Comparison of ENCODE assay signal across 13 cellular contexts in the genomic region with DNA sequence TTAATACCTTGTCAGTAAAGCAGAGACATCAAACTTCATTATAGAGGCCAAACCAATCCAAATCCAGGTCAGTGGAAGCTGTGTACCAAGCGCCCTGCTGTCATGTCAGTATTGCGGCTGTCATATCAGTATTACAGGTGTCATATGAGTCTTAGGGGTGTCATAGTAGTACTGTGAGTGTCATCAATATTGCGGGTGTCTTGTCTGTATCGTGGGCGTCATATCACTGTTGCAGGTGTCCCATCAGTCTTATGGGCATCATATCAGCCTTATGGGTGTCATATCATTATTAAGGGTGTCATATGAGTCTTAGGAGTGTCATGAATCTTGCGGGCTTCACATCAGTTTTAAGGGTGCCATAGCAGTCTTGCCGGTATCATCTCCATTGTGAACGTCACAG. TPM values are rescaled to one million over a fixed set of nuclear protein-coding genes. Genes with fewer than 3 reads are reported as not detected.
DNase-seq lines count a peak whose midpoint lies in the region; ATAC-seq and TF ChIP-seq lines count a peak whose summit lies in the region.
"Had no signal": no experiment of that assay in that cellular context is flagged by ENCODE, and none has a peak within 500 bp of the region (broad histone marks: within the 10 kb centered on the region; RNA-seq: fewer than 3 reads in every experiment).

No MANE protein-coding gene starts in this region.

- H3K36me3 Mint-ChIP-seq in CD4-positive, alpha-beta T cell (ENCODE audit: low read depth), result peaks cover 8% of the 10 kb centered on the region
- H3K36me3 Mint-ChIP-seq in activated CD8-positive, alpha-beta T cell treated with anti-CD3 and anti-CD28 coated beads for 36 hours (ENCODE audit: low read depth), result no peaks in the 10 kb centered on the region
- no peaks in the 10 kb centered on the region for H3K36me3 Mint-ChIP-seq in mesothelial cell of epicardium

- H3K27ac ChIP-seq in CD4-positive, alpha-beta T cell (ENCODE audit: low read depth, low read length), result no peak overlapping the region
- H3K27ac ChIP-seq: SJSA1 had no signal

- no peak for TF ChIP-seq CTCF in CD4-positive, alpha-beta T cell (IDR thresholded peaks at IDR 0.05)
- no peak for TF ChIP-seq CTCF in activated CD8-positive, alpha-beta T cell treated with anti-CD3 and anti-CD28 coated beads for 36 hours (IDR thresholded peaks at IDR 0.05)
- TF ChIP-seq CTCF in mesothelial cell of epicardium (IDR thresholded peaks at IDR 0.05; ENCODE audit: unreplicated experiment), result no peak

- peak; percentile 26 for DNase-seq in activated CD4-positive, alpha-beta T cell treated with anti-CD3 and anti-CD28 coated beads for 48 hours
- no peak for DNase-seq in activated CD4-positive, alpha-beta T cell treated with anti-CD3 and anti-CD28 coated beads, Interleukin-2, amount 50 U/mL, for 48 hours
- DNase-seq in CD4-positive, alpha-beta T cell, result no peak
- DNase-seq in activated CD8-positive, alpha-beta T cell treated with anti-CD3 and anti-CD28 coated beads for 36 hours, result peak; percentile 12
- DNase-seq in mesothelial cell of epicardium (ENCODE audit: low spot score in 2 of 2, unreplicated experiment in 2 of 2), result no peak
- no peak for DNase-seq in NCI-H748 (lab: John Stamatoyannopoulos, UW; ENCODE audit: unreplicated experiment)
- DNase-seq in dedifferentiated amniotic fluid mesenchymal stem cell (ENCODE audit: extremely low spot score), result no peak
- DNase-seq: left cardiac atrium, NCI-H510A, tibial artery had no signal

- no peaks in the 10 kb centered on the region for H3K9me3 ChIP-seq in CD4-positive, alpha-beta T cell (ENCODE audit: control insufficient read depth, low read length)
- H3K9me3 ChIP-seq: SJSA1 had no signal

- peaks cover 12% of the 10 kb centered on the region for H3K4me1 Mint-ChIP-seq in CD4-positive, alpha-beta T cell (ENCODE audit: low read depth)
- H3K4me1 Mint-ChIP-seq in activated CD8-positive, alpha-beta T cell treated with anti-CD3 and anti-CD28 coated beads for 36 hours (ENCODE audit: low read depth), result peaks cover 4% of the 10 kb centered on the region
- peaks cover 7% of the 10 kb centered on the region for H3K4me1 Mint-ChIP-seq in mesothelial cell of epicardium

- intact Hi-C loops in CD4-positive, alpha-beta T cell (cut with DNase I, micrococcal nuclease), result no loop called here
- intact Hi-C loops in activated CD8-positive, alpha-beta T cell treated with anti-CD3 and anti-CD28 coated beads for 36 hours (cut with micrococcal nuclease), result no loop called here

- CTCF ChIA-PET in CD4-positive, alpha-beta T cell (lab: Charles Lee), result interaction anchor here (0.7 kb wide), 1 partner anchor 84 kb away, joined by 3 read pairs; no protein-coding TSS in a partner anchor
- CTCF ChIA-PET in activated CD8-positive, alpha-beta T cell treated with anti-CD3 and anti-CD28 coated beads for 36 hours (lab: Charles Lee), result interaction anchor here (1.8 kb wide), 1 partner anchor 10 kb away, joined by 13 read pairs; no protein-coding TSS in a partner anchor

- H3K4me3 Mint-ChIP-seq in CD4-positive, alpha-beta T cell, result peak overlapping the region; percentile 93
- H3K4me3 Mint-ChIP-seq in activated CD8-positive, alpha-beta T cell treated with anti-CD3 and anti-CD28 coated beads for 36 hours, result peak overlapping the region; percentile 85
- H3K4me3 Mint-ChIP-seq in mesothelial cell of epicardium, result peak overlapping the region; percentile 71

- peaks cover 16% of the 10 kb centered on the region for H3K27me3 Mint-ChIP-seq in CD4-positive, alpha-beta T cell
- peaks cover 5% of the 10 kb centered on the region for H3K27me3 Mint-ChIP-seq in activated CD8-positive, alpha-beta T cell treated with anti-CD3 and anti-CD28 coated beads for 36 hours
- H3K27me3 Mint-ChIP-seq in mesothelial cell of epicardium (ENCODE audit: low read depth), result peaks cover 36% of the 10 kb centered on the region

- H3K9me3 Mint-ChIP-seq in CD4-positive, alpha-beta T cell, result no peaks in the 10 kb centered on the region
- H3K9me3 Mint-ChIP-seq in activated CD8-positive, alpha-beta T cell treated with anti-CD3 and anti-CD28 coated beads for 36 hours, result no peaks in the 10 kb centered on the region
- no peaks in the 10 kb centered on the region for H3K9me3 Mint-ChIP-seq in mesothelial cell of epicardium

- POLR2A ChIA-PET in CD4-positive, alpha-beta T cell (lab: Charles Lee), result no interaction called here
- POLR2A ChIA-PET in activated CD8-positive, alpha-beta T cell treated with anti-CD3 and anti-CD28 coated beads for 36 hours (lab: Charles Lee), result no interaction called here

- H3K27ac Mint-ChIP-seq in CD4-positive, alpha-beta T cell, result no peak overlapping the region
- peak overlapping the region; percentile 63 for H3K27ac Mint-ChIP-seq in activated CD8-positive, alpha-beta T cell treated with anti-CD3 and anti-CD28 coated beads for 36 hours
- H3K27ac Mint-ChIP-seq in mesothelial cell of epicardium, result no peak overlapping the region

- no peaks in the 10 kb centered on the region for H3K27me3 ChIP-seq in CD4-positive, alpha-beta T cell (ENCODE audit: control insufficient read depth, insufficient read depth, low read length)
- H3K27me3 ChIP-seq: SJSA1 had no signal

- ATAC-seq in CD4-positive, alpha-beta T cell (ENCODE audit: poor library complexity), result no peak
- ATAC-seq in activated CD8-positive, alpha-beta T cell treated with anti-CD3 and anti-CD28 coated beads for 36 hours, result peak; percentile 34
- no peak for ATAC-seq in GM19452 (IDR thresholded peaks at IDR 0.05; ENCODE audit: unreplicated experiment)

RNA-seq across cellular contexts. Expression of a gene that starts 6.0 kb away (rescaled TPM):
- not detected for total RNA-seq in CD4-positive, alpha-beta T cell
- total RNA-seq in activated CD8-positive, alpha-beta T cell treated with anti-CD3 and anti-CD28 coated beads for 36 hours, result not detected
- total RNA-seq in mesothelial cell of epicardium, result not detected in 3 replicates
- total RNA-seq: fibroblast of lung, left cardiac atrium, SJSA1 had no signal

Comparison
In these comparisons a context has a peak if more than half of its experiments do, and no peak if none do; other contexts are left out.
1. DNase-seq: peak in activated CD4-positive, alpha-beta T cell treated with anti-CD3 and anti-CD28 coated beads for 48 hours (single experiment) and activated CD8-positive, alpha-beta T cell treated with anti-CD3 and anti-CD28 coated beads for 36 hours (single experiment); none in activated CD4-positive, alpha-beta T cell treated with anti-CD3 and anti-CD28 coated beads, Interleukin-2, amount 50 U/mL, for 48 hours (0 of 2), CD4-positive, alpha-beta T cell (0 of 10), mesothelial cell of epicardium (0 of 2), NCI-H748 (single experiment) and dedifferentiated amniotic fluid mesenchymal stem cell (single experiment).
2. Peak in every context shown above with its lines, with median percentiles within 50 percentile points of each other: H3K4me3 Mint-ChIP-seq.